Comparison of ENCODE assay signal across 1 cellular context in the genomic region with DNA sequence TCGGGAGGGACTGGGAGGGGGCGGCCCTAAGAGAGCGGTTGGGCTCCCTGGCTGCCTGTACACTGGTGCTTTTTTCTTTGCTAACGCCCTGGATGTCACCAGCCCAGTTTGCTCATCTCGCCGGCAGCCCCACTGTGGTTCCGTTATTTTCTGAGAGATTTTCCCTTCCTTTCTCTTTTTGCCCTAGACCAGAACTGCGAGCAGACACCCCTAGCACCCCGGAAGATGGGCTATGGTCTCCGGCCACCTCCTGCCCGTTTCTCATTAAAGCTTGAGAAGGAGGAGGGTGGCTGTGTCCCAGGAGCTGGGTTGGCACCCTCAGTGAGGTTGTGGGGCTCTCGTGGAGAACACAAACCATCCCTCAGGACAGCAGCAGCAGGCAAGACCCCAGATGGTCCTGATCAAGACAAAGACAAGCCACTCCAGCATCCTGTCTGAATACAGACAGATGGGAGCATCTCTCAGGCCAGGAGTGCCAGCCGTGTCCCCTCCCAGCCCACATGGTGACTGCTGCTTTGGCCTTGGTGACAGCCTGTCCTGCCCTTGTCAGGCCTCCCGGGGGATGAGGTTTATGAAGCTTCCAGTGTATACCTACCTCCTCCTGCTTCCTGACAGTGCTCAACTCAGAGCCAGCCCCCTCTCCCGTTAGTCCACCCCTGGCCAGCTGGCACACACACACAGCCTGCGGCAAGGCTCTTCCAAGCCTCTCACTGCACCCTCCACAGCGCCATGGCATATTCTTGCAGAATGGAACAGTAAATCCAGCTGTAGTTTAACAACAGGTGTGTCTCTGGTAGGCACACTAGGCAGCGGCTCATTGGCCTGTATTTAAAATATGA.
TF ChIP-seq lines count a peak whose summit lies in the region.

No MANE protein-coding gene starts in this region.

TF ChIP-seq in SK-N-SH treated with all-trans-retinoic acid at 6 μM for 48 hours, 23 proteins besides CTCF, POLR2A, EP300 and RAD21 (continued from another document):
- TF ChIP-seq ISL1 (CRISPR knock-in tag; IDR thresholded peaks at IDR 0.05) (no peak), ZNF70 (CRISPR knock-in tag; IDR thresholded peaks at IDR 0.05) (no peak), ESRRG (CRISPR knock-in tag; IDR thresholded peaks at IDR 0.05) (no peak), ZC3H10 (CRISPR knock-in tag; IDR thresholded peaks at IDR 0.05) (no peak), CSDC2 (CRISPR knock-in tag; IDR thresholded peaks at IDR 0.05) (no peak), ZFP30 (CRISPR knock-in tag; IDR thresholded peaks at IDR 0.05) (no peak), RARB (CRISPR knock-in tag; IDR thresholded peaks at IDR 0.05) (no peak), CREB5 (CRISPR knock-in tag; IDR thresholded peaks at IDR 0.05; ENCODE audit: low read depth) (no peak), BACH2 (CRISPR knock-in tag; IDR thresholded peaks at IDR 0.05; ENCODE audit: borderline replicate concordance) (no peak)
